In the genomic region with DNA sequence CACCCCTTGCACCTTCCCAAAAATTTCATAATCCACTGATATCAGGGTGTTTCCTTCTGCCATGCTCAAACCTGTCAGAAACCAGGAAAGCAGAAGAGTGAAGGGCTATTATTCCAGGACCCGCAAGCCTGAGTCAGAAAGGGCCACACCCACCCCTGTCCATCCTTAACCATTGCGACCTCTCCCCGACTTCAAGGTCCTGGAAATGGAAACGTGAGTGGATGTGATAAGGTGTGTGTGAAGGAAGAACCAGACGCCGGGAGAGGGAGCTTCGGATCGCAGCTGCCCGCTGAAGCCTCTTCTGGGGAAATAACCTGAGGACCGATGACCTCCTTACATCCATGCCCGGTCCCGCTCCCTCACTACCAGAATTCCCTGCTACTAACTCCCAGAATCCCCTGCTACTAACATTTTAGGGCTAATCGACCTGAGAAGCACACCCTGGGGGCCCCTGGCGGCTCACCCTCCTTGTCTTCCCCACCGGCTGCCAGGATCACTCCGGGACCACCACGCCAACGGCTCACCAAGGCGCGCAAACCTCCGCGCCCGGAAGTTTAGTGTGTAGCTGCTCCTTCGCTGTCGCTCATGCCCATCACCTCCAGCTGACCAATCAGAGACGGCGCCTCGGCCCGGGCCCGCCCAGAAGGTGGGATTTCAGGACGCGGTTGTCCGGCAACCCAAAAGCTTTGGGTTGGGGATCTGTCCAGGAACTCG, we compare ENCODE assay signal across 8 cellular contexts. TPM values are rescaled to one million over a fixed set of nuclear protein-coding genes. Genes with fewer than 3 reads are reported as not detected.
DNase-seq lines count a peak whose midpoint lies in the region; ATAC-seq and TF ChIP-seq lines count a peak whose summit lies in the region.

Gene ACYP1, minus strand, starts transcription at position 534 of the 714 bp plus-strand sequence. Its CDS starts 471 bp downstream, at position 63.

- intact Hi-C loops in heart left ventricle (cut with DNase I): loop anchor here in 1 of 10 donors (10.0 kb wide), 1 partner anchor 119 kb away; no protein-coding TSS in a partner anchor

- TF ChIP-seq POLR2A in GM15510 (IDR thresholded peaks at IDR 0.05; ENCODE audit: borderline replicate concordance, extremely low read depth, insufficient read length) (peak; percentile 60), heart left ventricle (IDR thresholded peaks at IDR 0.05) (no peak)

- H3K36me3 Mint-ChIP-seq in progenitor cell of endocrine pancreas (ENCODE audit: insufficient read depth): peaks cover 14% of the 10 kb centered on the region

- DNase-seq in NCI-H146 treated with DMSO at 0.1 percent for 48 hours (lab: John Stamatoyannopoulos, UW; ENCODE audit: unreplicated experiment): peak; percentile 77
- peak; percentile 77 to 91 (median 82) for DNase-seq in T-helper 1 cell
- DNase-seq in amniotic epithelial cell (ENCODE audit: low read depth): peak; percentile 70
- peak; percentile 91 to 96 (median 93) for DNase-seq in heart left ventricle
- peak; percentile 86 for DNase-seq in progenitor cell of endocrine pancreas (ENCODE audit: low spot score, unreplicated experiment)
- peak; percentile 96 for DNase-seq in ureter (ENCODE audit: low spot score)

- peak within 1 kb of the TSS; percentile 56 to 91 (median 74) for H3K4me3 ChIP-seq in heart left ventricle

- no peaks in the 10 kb centered on the region for H3K27me3 ChIP-seq in heart left ventricle

- H3K27ac ChIP-seq in heart left ventricle: peak within 1 kb of the TSS in 11 of 12 donors; percentile 31 to 80 (median 69)

- H3K9me3 Mint-ChIP-seq in progenitor cell of endocrine pancreas (ENCODE audit: low read depth): no peaks in the 10 kb centered on the region

- no peaks in the 10 kb centered on the region for H3K27me3 Mint-ChIP-seq in progenitor cell of endocrine pancreas

- H3K36me3 ChIP-seq in heart left ventricle: peaks cover 0 to 9% (median 0%) of the 10 kb centered on the region in 9 donors

- 0 to 1% (median 0%) methylated on average over 13 to 34 of the region's 34 CpGs for WGBS in heart left ventricle, 4 donors

- ATAC-seq in HG02884 (IDR thresholded peaks at IDR 0.05; ENCODE audit: unreplicated experiment) (peak; percentile 95), heart left ventricle (peak; percentile 86 to 98 (median 96))

- H3K4me1 ChIP-seq in heart left ventricle: peaks cover 0 to 45% (median 29%) of the 10 kb centered on the region in 12 donors

- H3K27ac Mint-ChIP-seq in progenitor cell of endocrine pancreas: peak within 1 kb of the TSS; percentile 81

- H3K9me3 ChIP-seq in heart left ventricle: peaks cover 0 to 5% (median 0%) of the 10 kb centered on the region in 12 donors

- peaks cover 11% of the 10 kb centered on the region for H3K4me1 Mint-ChIP-seq in progenitor cell of endocrine pancreas (ENCODE audit: low read depth)

- H3K4me3 Mint-ChIP-seq in progenitor cell of endocrine pancreas (ENCODE audit: low read depth): peak within 1 kb of the TSS; percentile 97

- no peak for TF ChIP-seq CTCF in heart left ventricle (IDR thresholded peaks at IDR 0.05)
- no peak for TF ChIP-seq CTCF in progenitor cell of endocrine pancreas (IDR thresholded peaks at IDR 0.05; ENCODE audit: unreplicated experiment)

RNA-seq across cellular contexts. Expression of gene ACYP1, which starts in this region (rescaled TPM):
- total RNA-seq in heart left ventricle: 10 to 100 TPM in 5 of 9 donors, 1 to 10 TPM in 4; 6.7 to 15.9 (median 10.9) TPM
- 10 to 100 TPM; 13.6 to 20.0 TPM for polyA plus RNA-seq in heart left ventricle
- total RNA-seq in progenitor cell of endocrine pancreas: 19.9 and 21.2 TPM in 2 replicates
- total RNA-seq in ureter: 14.1 TPM

Comparison
In these comparisons a context has a peak if more than half of its experiments do, and no peak if none do; other contexts are left out.
1. Peak in every context shown above with its lines: DNase-seq, ATAC-seq, H3K4me3 ChIP-seq and H3K27ac ChIP-seq.